Comparison of ENCODE assay signal across 1 cellular context in genomic region chr9:134645607-134646365, GRCh38.
TF ChIP-seq lines count a peak whose summit lies in the region.

No MANE protein-coding gene starts in this region.

TF ChIP-seq in K562, 482 proteins besides CTCF, POLR2A, EP300 and RAD21:
- peak; percentile 24 for TF ChIP-seq ZFP36 (IDR thresholded peaks at IDR 0.05; ENCODE audit: low read depth, low read length, partially characterized antibody)
- TF ChIP-seq ZNF134 (CRISPR knock-in tag; conservative IDR thresholded peaks at IDR 0.05), result no peak
- TF ChIP-seq, protein P1, sequence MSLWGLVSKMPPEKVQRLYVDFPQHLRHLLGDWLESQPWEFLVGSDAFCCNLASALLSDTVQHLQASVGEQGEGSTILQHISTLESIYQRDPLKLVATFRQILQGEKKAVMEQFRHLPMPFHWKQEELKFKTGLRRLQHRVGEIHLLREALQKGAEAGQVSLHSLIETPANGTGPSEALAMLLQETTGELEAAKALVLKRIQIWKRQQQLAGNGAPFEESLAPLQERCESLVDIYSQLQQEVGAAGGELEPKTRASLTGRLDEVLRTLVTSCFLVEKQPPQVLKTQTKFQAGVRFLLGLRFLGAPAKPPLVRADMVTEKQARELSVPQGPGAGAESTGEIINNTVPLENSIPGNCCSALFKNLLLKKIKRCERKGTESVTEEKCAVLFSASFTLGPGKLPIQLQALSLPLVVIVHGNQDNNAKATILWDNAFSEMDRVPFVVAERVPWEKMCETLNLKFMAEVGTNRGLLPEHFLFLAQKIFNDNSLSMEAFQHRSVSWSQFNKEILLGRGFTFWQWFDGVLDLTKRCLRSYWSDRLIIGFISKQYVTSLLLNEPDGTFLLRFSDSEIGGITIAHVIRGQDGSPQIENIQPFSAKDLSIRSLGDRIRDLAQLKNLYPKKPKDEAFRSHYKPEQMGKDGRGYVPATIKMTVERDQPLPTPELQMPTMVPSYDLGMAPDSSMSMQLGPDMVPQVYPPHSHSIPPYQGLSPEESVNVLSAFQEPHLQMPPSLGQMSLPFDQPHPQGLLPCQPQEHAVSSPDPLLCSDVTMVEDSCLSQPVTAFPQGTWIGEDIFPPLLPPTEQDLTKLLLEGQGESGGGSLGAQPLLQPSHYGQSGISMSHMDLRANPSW (CRISPR knock-in tag; IDR thresholded peaks at IDR 0.05), result no peak
